ENCODE assay signal across 8 cellular contexts in the genomic region with DNA sequence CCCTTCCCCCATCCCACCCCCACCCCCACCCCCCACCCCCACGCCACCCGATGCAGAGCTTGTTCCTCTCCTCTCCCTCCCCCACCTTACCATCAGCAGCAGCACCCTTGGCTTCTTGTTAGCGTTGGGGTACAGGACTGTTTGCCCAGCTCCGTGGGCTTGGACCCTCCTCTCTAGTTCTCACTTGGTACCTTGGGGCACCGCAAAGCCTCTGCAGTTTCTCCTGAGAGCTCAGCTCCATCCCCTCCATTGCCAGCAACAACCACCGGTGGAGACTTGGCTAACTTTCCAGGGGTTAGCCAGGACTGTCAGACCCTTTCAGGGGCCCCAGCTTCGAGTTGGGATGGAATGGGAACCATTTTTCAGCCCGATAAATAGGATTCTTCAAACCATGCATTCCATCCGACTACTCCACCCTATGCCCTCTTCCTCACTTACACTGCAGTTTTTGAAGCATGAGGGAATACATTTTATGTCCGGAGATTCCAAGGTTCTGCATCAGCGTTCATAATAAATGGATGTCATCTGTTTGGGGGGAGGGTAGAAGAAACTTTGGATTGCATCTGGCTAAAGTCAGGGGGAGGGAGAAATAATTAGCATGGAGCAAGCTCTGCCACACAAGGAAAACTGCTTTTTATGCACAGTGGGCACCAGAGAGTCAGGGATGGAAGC. TPM values are rescaled to one million over a fixed set of nuclear protein-coding genes. Genes with fewer than 3 reads are reported as not detected.
DNase-seq lines count a peak whose midpoint lies in the region; ATAC-seq lines count a peak whose summit lies in the region.

No MANE protein-coding gene starts in this region.

- H3K4me3 ChIP-seq in H7 (ENCODE audit: insufficient read depth, low read depth, low read length): peak overlapping the region; percentile 89

- peaks cover 3% of the 10 kb centered on the region for H3K27me3 ChIP-seq in H7 (ENCODE audit: control insufficient read depth, insufficient read depth, low read length)

- intact Hi-C loops in activated T-helper 2 cell treated with anti-CD3 and anti-CD28 coated beads, Interferon-gamma antibody, Interleukin-2, Interleukin-4, amounts not matched to agents 10 μg/mL and 5 μg/mL and 100 μg/mL, durations not matched to agents 14 hours and 24 hours and 36 hours (cut with micrococcal nuclease): loop anchor here (10.0 kb wide), 1 partner anchor 233 kb away; no protein-coding TSS in a partner anchor

- H3K4me1 Mint-ChIP-seq in activated T-helper 2 cell treated with anti-CD3 and anti-CD28 coated beads, Interferon-gamma antibody, Interleukin-2, Interleukin-4, amounts not matched to agents 10 μg/mL and 5 μg/mL and 100 μg/mL, durations not matched to agents 14 hours and 24 hours and 36 hours (ENCODE audit: low read depth): peaks cover 7% of the 10 kb centered on the region

- H3K9me3 Mint-ChIP-seq in activated T-helper 2 cell treated with anti-CD3 and anti-CD28 coated beads, Interferon-gamma antibody, Interleukin-2, Interleukin-4, amounts not matched to agents 10 μg/mL and 5 μg/mL and 100 μg/mL, durations not matched to agents 14 hours and 24 hours and 36 hours: no peaks in the 10 kb centered on the region

- no peaks in the 10 kb centered on the region for H3K36me3 Mint-ChIP-seq in activated T-helper 2 cell treated with anti-CD3 and anti-CD28 coated beads, Interferon-gamma antibody, Interleukin-2, Interleukin-4, amounts not matched to agents 10 μg/mL and 5 μg/mL and 100 μg/mL, durations not matched to agents 14 hours and 24 hours and 36 hours (ENCODE audit: low read depth)

- ATAC-seq in GM18517 (IDR thresholded peaks at IDR 0.05; ENCODE audit: unreplicated experiment) (no peak), HG03460 (IDR thresholded peaks at IDR 0.05; ENCODE audit: unreplicated experiment) (no peak), HG03521 (IDR thresholded peaks at IDR 0.05; ENCODE audit: unreplicated experiment) (no peak)

- no peak overlapping the region for H3K27ac Mint-ChIP-seq in activated T-helper 2 cell treated with anti-CD3 and anti-CD28 coated beads, Interferon-gamma antibody, Interleukin-2, Interleukin-4, amounts not matched to agents 10 μg/mL and 5 μg/mL and 100 μg/mL, durations not matched to agents 14 hours and 24 hours and 36 hours

- DNase-seq in AG08396 (ENCODE audit: low spot score): peak; percentile 51
- DNase-seq in H7: peak; percentile 36
- DNase-seq in activated T-helper 2 cell treated with anti-CD3 and anti-CD28 coated beads, Interferon-gamma antibody, Interleukin-2, Interleukin-4, amounts not matched to agents 10 μg/mL and 5 μg/mL and 100 μg/mL, durations not matched to agents 14 hours and 24 hours and 36 hours (ENCODE audit: low spot score): no peak
- peak; percentile 32 for DNase-seq in iris pigment epithelial cell (ENCODE audit: low read depth)
- DNase-seq in activated gamma-delta T cell treated with Interleukin-2 at 50 U/mL for 16 hours: no peak

- H3K27me3 Mint-ChIP-seq in activated T-helper 2 cell treated with anti-CD3 and anti-CD28 coated beads, Interferon-gamma antibody, Interleukin-2, Interleukin-4, amounts not matched to agents 10 μg/mL and 5 μg/mL and 100 μg/mL, durations not matched to agents 14 hours and 24 hours and 36 hours (ENCODE audit: low read depth): peaks cover 66% of the 10 kb centered on the region

- peak overlapping the region; percentile 66 for H3K4me3 Mint-ChIP-seq in activated T-helper 2 cell treated with anti-CD3 and anti-CD28 coated beads, Interferon-gamma antibody, Interleukin-2, Interleukin-4, amounts not matched to agents 10 μg/mL and 5 μg/mL and 100 μg/mL, durations not matched to agents 14 hours and 24 hours and 36 hours (ENCODE audit: low read depth)

- H3K36me3 ChIP-seq in H7 (replicated peaks; ENCODE audit: control insufficient read depth, insufficient read depth, low read length): no peaks in the 10 kb centered on the region

RNA-seq across cellular contexts. Expression of a gene that starts 1.1 kb away (rescaled TPM):
- total RNA-seq in H7 (2014; rRNA removed; shearing (Covaris generic)): 3.9 and 4.8 TPM in 2 replicates
- total RNA-seq in activated T-helper 2 cell treated with anti-CD3 and anti-CD28 coated beads, Interferon-gamma antibody, Interleukin-2, Interleukin-4, amounts not matched to agents 10 μg/mL and 5 μg/mL and 100 μg/mL, durations not matched to agents 14 hours and 24 hours and 36 hours: 0.25 and 0.39 TPM in 2 replicates

Comparison
In these comparisons a context has a peak if more than half of its experiments do, and no peak if none do; other contexts are left out.
1. DNase-seq: peak in AG08396 (single experiment), H7 (single experiment) and iris pigment epithelial cell (single experiment); none in activated T-helper 2 cell treated with anti-CD3 and anti-CD28 coated beads, Interferon-gamma antibody, Interleukin-2, Interleukin-4, amounts not matched to agents 10 μg/mL and 5 μg/mL and 100 μg/mL, durations not matched to agents 14 hours and 24 hours and 36 hours (single experiment) and activated gamma-delta T cell treated with Interleukin-2 at 50 U/mL for 16 hours (single experiment).